ENCODE assay signal across 8 cellular contexts in the genomic region with DNA sequence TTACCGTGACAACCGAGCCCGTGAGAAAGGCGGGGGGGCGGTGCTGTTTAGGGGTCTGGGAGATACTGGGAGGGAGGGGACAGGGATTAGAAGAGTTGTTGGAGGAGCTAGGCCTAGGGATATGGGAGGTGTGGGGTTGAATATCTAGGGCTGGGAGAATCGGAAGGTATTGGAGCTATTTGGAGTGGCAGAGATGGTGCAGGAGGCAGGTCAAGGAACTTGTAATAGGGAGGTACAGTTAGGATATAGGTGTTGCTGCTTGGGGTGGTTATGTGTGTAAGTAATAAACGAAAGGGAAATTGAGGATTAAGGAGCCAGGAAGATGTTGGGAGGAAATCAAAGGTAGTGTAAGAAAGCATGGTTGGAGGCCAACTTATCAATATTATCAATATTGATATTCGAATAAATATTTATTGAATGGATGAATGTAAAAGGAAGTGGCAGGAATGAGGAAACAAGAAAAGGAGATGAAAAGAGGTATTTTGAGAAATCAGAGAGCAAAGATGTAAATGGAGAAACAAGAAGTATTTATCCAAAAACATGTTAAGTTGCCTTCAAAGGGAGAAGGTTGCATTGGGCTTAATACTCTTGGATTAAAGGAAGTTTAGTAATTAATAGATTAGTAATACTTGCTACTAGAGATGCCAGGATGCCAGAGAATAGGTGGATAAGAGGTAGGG. TPM values are rescaled to one million over a fixed set of nuclear protein-coding genes. Genes with fewer than 3 reads are reported as not detected.
DNase-seq lines count a peak whose midpoint lies in the region; ATAC-seq and TF ChIP-seq lines count a peak whose summit lies in the region.

No MANE protein-coding gene starts in this region.

- DNase-seq in T-helper 1 cell (no peak), iPS-NIHi11 (ENCODE audit: low spot score) (peak; percentile 80), suprapubic skin (ENCODE audit: low spot score in 2 of 2) (no peak), dedifferentiated amniotic fluid mesenchymal stem cell (ENCODE audit: extremely low spot score) (no peak), globus pallidus (ENCODE audit: low spot score) (no peak)
- DNase-seq in activated naive CD8-positive, alpha-beta T cell treated with anti-CD3 and anti-CD28 coated beads for 36 hours = no peak

- 9% methylated on average over 8 of the region's 8 CpGs for WGBS in suprapubic skin

- peaks cover 2% of the 10 kb centered on the region for H3K27me3 ChIP-seq in suprapubic skin

- peak overlapping the region; percentile 81 for H3K27ac ChIP-seq in suprapubic skin

- H3K4me3 Mint-ChIP-seq in T-helper 1 cell treated with Interleukin-12 subunit alpha and Interleukin-12 subunit beta and Interleukin-4 antibody, amounts not matched to agents 30 μg/mL and 1 μg/mL, for 36 hours = peak overlapping the region; percentile 97
- peak overlapping the region; percentile 85 for H3K4me3 Mint-ChIP-seq in activated naive CD8-positive, alpha-beta T cell treated with anti-CD3 and anti-CD28 coated beads for 36 hours

- H3K36me3 ChIP-seq in suprapubic skin = peaks cover 29% of the 10 kb centered on the region

- no peak for ATAC-seq in GM21786 (IDR thresholded peaks at IDR 0.05; ENCODE audit: unreplicated experiment)

- no peaks in the 10 kb centered on the region for H3K9me3 ChIP-seq in suprapubic skin

- no peak for TF ChIP-seq CTCF in suprapubic skin (IDR thresholded peaks at IDR 0.05)

- H3K27ac Mint-ChIP-seq in T-helper 1 cell treated with Interleukin-12 subunit alpha and Interleukin-12 subunit beta and Interleukin-4 antibody, amounts not matched to agents 30 μg/mL and 1 μg/mL, for 36 hours = peak overlapping the region; percentile 98
- peak overlapping the region; percentile 93 for H3K27ac Mint-ChIP-seq in activated naive CD8-positive, alpha-beta T cell treated with anti-CD3 and anti-CD28 coated beads for 36 hours

- peaks cover 25% of the 10 kb centered on the region for H3K27me3 Mint-ChIP-seq in T-helper 1 cell treated with Interleukin-12 subunit alpha and Interleukin-12 subunit beta and Interleukin-4 antibody, amounts not matched to agents 30 μg/mL and 1 μg/mL, for 36 hours (ENCODE audit: low read depth)
- peaks cover 24% of the 10 kb centered on the region for H3K27me3 Mint-ChIP-seq in activated naive CD8-positive, alpha-beta T cell treated with anti-CD3 and anti-CD28 coated beads for 36 hours

- H3K4me1 ChIP-seq in suprapubic skin = peaks cover 36% of the 10 kb centered on the region

- peaks cover 51% of the 10 kb centered on the region for H3K36me3 Mint-ChIP-seq in T-helper 1 cell treated with Interleukin-12 subunit alpha and Interleukin-12 subunit beta and Interleukin-4 antibody, amounts not matched to agents 30 μg/mL and 1 μg/mL, for 36 hours (ENCODE audit: low read depth)
- peaks cover 49% of the 10 kb centered on the region for H3K36me3 Mint-ChIP-seq in activated naive CD8-positive, alpha-beta T cell treated with anti-CD3 and anti-CD28 coated beads for 36 hours

- no peak for TF ChIP-seq POLR2A in suprapubic skin (IDR thresholded peaks at IDR 0.05)

- no peaks in the 10 kb centered on the region for H3K9me3 Mint-ChIP-seq in T-helper 1 cell treated with Interleukin-12 subunit alpha and Interleukin-12 subunit beta and Interleukin-4 antibody, amounts not matched to agents 30 μg/mL and 1 μg/mL, for 36 hours
- peaks cover 4% of the 10 kb centered on the region for H3K9me3 Mint-ChIP-seq in activated naive CD8-positive, alpha-beta T cell treated with anti-CD3 and anti-CD28 coated beads for 36 hours

- H3K4me1 Mint-ChIP-seq in T-helper 1 cell treated with Interleukin-12 subunit alpha and Interleukin-12 subunit beta and Interleukin-4 antibody, amounts not matched to agents 30 μg/mL and 1 μg/mL, for 36 hours (ENCODE audit: low read depth) = peaks cover 47% of the 10 kb centered on the region
- peaks cover 38% of the 10 kb centered on the region for H3K4me1 Mint-ChIP-seq in activated naive CD8-positive, alpha-beta T cell treated with anti-CD3 and anti-CD28 coated beads for 36 hours

- peak overlapping the region; percentile 55 for H3K4me3 ChIP-seq in suprapubic skin

- TF ChIP-seq EP300 in suprapubic skin (IDR thresholded peaks at IDR 0.05) = no peak

RNA-seq across cellular contexts. Expression of a gene that starts 0.6 kb away (rescaled TPM):
- 10 to 100 TPM; 37.4 to 39.8 TPM for total RNA-seq in activated naive CD8-positive, alpha-beta T cell treated with anti-CD3 and anti-CD28 coated beads for 36 hours
- 10 to 100 TPM; 35.2 to 54.4 (median 44.2) TPM for total RNA-seq in suprapubic skin

RNA-seq across cellular contexts. Expression of a gene that starts 6.5 kb away (rescaled TPM):
- 10 to 100 TPM; 45.3 to 50.6 TPM for total RNA-seq in activated naive CD8-positive, alpha-beta T cell treated with anti-CD3 and anti-CD28 coated beads for 36 hours
- 10 to 100 TPM; 16.7 to 23.9 (median 21.6) TPM for total RNA-seq in suprapubic skin

RNA-seq across cellular contexts. Expression of a gene that starts 8.0 kb away (rescaled TPM):
- not detected for total RNA-seq in activated naive CD8-positive, alpha-beta T cell treated with anti-CD3 and anti-CD28 coated beads for 36 hours
- total RNA-seq in suprapubic skin = 10 to 100 TPM; 29.1 to 73.1 (median 44.6) TPM

RNA-seq across cellular contexts. Expression of a gene that starts 45.3 kb away (rescaled TPM):
- total RNA-seq in activated naive CD8-positive, alpha-beta T cell treated with anti-CD3 and anti-CD28 coated beads for 36 hours = not detected
- under 1 TPM in 1 of 4 donors, not detected in 3; 0.57 TPM for total RNA-seq in suprapubic skin

Comparison
In these comparisons a context has a peak if more than half of its experiments do, and no peak if none do; other contexts are left out.
1. RNA of a gene that starts 8.0 kb away (total RNA-seq): 29.1 to 73.1 TPM in suprapubic skin; not detected in activated naive CD8-positive, alpha-beta T cell treated with anti-CD3 and anti-CD28 coated beads for 36 hours; every median in the first group is over 10 times any median in the second.